ENCODE assay signal across 23 cellular contexts in the genomic region with DNA sequence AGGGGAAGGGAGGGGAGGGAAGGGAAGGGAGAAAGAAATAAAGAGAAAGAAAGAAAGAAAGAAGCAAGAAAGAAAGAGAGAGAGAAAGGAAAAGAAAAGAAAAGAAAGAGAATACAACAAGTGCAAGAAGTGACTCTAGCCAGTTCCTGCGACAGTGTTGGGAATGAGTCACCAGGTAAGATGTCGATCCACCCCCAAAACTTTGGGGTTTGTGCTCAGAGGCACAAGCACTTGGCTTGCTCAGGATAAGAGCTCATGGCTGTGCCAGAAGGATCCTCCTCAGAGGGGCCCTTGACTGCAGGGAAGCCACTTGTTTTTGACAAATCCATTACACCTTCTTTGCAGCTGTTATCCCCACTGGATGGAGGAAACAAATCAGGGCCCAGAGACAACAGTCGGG.
"Had no signal": no experiment of that assay in that cellular context is flagged by ENCODE, and none has a peak within 500 bp of the region (broad histone marks: within the 10 kb centered on the region; RNA-seq: fewer than 3 reads in every experiment).

No MANE protein-coding gene starts in this region.

- FAIRE-seq: endothelial cell of umbilical vein, frontal cortex, islet of Langerhans, keratinocyte had no signal

- H3K27ac ChIP-seq: colonic mucosa, esophagus muscularis mucosa, foreskin keratinocyte, gastroesophageal sphincter, heart right ventricle, left lung, lower lobe of right lung had no signal

- H3K27ac Mint-ChIP-seq: dendritic cell treated with granulocyte-macrophage colony-stimulating factor and Interleukin-4, amounts not matched to agents 40 ng/mL and 50 ng/mL, for 4 days; effector memory CD8-positive, alpha-beta T cell; mesothelial cell of epicardium; naive B cell; naive thymus-derived CD8-positive, alpha-beta T cell had no signal

- H3K36me3 Mint-ChIP-seq: mesothelial cell of epicardium; naive B cell; naive thymus-derived CD8-positive, alpha-beta T cell had no signal

- H3K27me3 ChIP-seq: colonic mucosa, foreskin keratinocyte had no signal

- DNase-seq: colonic mucosa; cortex of kidney; effector CD8-positive, alpha-beta T cell; effector memory CD8-positive, alpha-beta T cell; foreskin keratinocyte; heart right ventricle; hippocampal formation; left cardiac atrium; left lung; left ventricle myocardium superior; lower lobe of right lung; mesenchymal stem cell; mucosa of descending colon; naive B cell; naive thymus-derived CD8-positive, alpha-beta T cell had no signal

- H3K9me3 Mint-ChIP-seq: dendritic cell treated with granulocyte-macrophage colony-stimulating factor and Interleukin-4, amounts not matched to agents 40 ng/mL and 50 ng/mL, for 4 days; effector memory CD8-positive, alpha-beta T cell; mesothelial cell of epicardium; naive thymus-derived CD8-positive, alpha-beta T cell had no signal

- ATAC-seq: effector memory CD8-positive, alpha-beta T cell; foreskin keratinocyte; gastroesophageal sphincter; heart right ventricle; left cardiac atrium; left lung; left ventricle myocardium superior; lower lobe of right lung; mucosa of descending colon; naive thymus-derived CD8-positive, alpha-beta T cell had no signal

- H3K9me3 ChIP-seq: colonic mucosa, esophagus muscularis mucosa, gastroesophageal sphincter, heart right ventricle, left lung, lower lobe of right lung, mucosa of descending colon had no signal

- H3K4me3 ChIP-seq: colonic mucosa, esophagus muscularis mucosa, gastroesophageal sphincter, heart right ventricle, left lung, lower lobe of right lung, mucosa of descending colon had no signal

- H3K4me3 Mint-ChIP-seq: dendritic cell treated with granulocyte-macrophage colony-stimulating factor and Interleukin-4, amounts not matched to agents 40 ng/mL and 50 ng/mL, for 4 days; effector memory CD8-positive, alpha-beta T cell; mesothelial cell of epicardium; naive B cell; naive thymus-derived CD8-positive, alpha-beta T cell had no signal

- H3K4me1 ChIP-seq: colonic mucosa, esophagus muscularis mucosa, foreskin keratinocyte, gastroesophageal sphincter, heart right ventricle, left lung, lower lobe of right lung had no signal

- H3K4me1 Mint-ChIP-seq: mesothelial cell of epicardium, naive B cell had no signal

- H3K36me3 ChIP-seq: colonic mucosa, esophagus muscularis mucosa, gastroesophageal sphincter, heart right ventricle, left lung, lower lobe of right lung had no signal
